Comparison of ENCODE assay signal across 17 cellular contexts in the genomic region with DNA sequence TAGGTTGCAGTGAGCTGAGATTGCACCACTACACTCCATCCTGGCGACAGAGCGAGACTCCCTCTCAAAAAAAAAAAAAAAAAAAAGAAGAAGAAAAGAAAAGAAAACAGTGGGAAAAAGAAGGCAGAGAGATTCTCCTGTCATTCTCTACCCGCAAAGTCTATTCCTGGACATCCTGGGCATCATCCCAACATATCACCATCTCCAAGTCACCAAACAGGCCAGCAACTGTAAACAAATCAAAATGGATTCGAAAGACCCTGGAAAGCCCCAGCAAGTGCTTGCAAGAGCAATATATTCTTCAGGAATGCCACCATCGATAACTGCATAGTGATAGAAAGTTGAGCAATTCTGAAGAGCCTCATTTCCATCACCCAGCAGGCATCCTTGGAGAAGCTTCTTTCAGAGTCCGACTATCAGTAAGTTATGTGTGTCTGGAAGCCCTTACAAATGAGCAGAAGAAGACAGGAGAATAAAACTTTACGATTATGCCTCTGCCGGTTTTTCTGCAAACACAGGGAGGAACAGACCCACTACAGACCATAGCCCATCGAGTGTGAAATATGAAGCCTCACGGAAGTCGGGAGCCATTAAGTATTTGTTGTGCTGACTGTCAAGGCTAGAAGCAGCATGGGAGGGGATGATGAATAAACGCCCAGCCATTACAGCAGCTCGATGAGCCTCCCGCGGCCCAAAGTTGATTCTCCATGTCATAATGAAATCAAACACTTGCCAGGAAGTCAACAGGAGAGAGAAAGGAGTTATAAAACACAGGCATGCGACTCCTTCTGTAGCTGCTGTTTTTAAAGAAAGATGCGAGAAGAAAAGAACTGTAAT.
DNase-seq lines count a peak whose midpoint lies in the region; ATAC-seq and TF ChIP-seq lines count a peak whose summit lies in the region.
"Had no signal": no experiment of that assay in that cellular context is flagged by ENCODE, and none has a peak within 500 bp of the region (broad histone marks: within the 10 kb centered on the region; RNA-seq: fewer than 3 reads in every experiment).

No MANE protein-coding gene starts in this region.

- no peak for TF ChIP-seq POLR2A in esophagus muscularis mucosa (IDR thresholded peaks at IDR 0.05; ENCODE audit: low read depth)

- peak overlapping the region; percentile 42 for H3K4me2 ChIP-seq in fibroblast of lung (ENCODE audit: extremely low read depth, insufficient read depth, low read length)
- H3K4me2 ChIP-seq: KMS-11 had no signal

- TF ChIP-seq CTCF in fibroblast of lung (conservative IDR thresholded peaks at IDR 0.05 in 1 of 2, IDR thresholded peaks at IDR 0.05 in 1 of 2; ENCODE audit: low read depth in 1 of 2, low read length in 2 of 2) (no peak), esophagus muscularis mucosa (IDR thresholded peaks at IDR 0.05) (no peak)

- 39% methylated on average over 17 of the region's 17 CpGs for WGBS in esophagus muscularis mucosa

- H3K27ac ChIP-seq in fibroblast of lung (ENCODE audit: insufficient read depth, low read length) (no peak overlapping the region), esophagus muscularis mucosa (replicated peaks in 1 of 4) (no peak overlapping the region)
- H3K27ac ChIP-seq: KMS-11, upper lobe of left lung had no signal

- H3K36me3 ChIP-seq in fibroblast of lung (ENCODE audit: control insufficient read depth, insufficient read depth, low read length), result no peaks in the 10 kb centered on the region
- no peaks in the 10 kb centered on the region for H3K36me3 ChIP-seq in esophagus muscularis mucosa
- H3K36me3 ChIP-seq: upper lobe of left lung had no signal

- H3K4me3 ChIP-seq in fibroblast of lung (replicated peaks in 1 of 4; ENCODE audit: control extremely low read depth in 1 of 4, insufficient read depth in 1 of 4, low read depth in 3 of 4, low read length in 4 of 4) (no peak overlapping the region), esophagus muscularis mucosa (no peak overlapping the region)
- H3K4me3 ChIP-seq: upper lobe of left lung had no signal

- intact Hi-C loops in esophagus muscularis mucosa (cut with DNase I), result no loop called here

- no peak for TF ChIP-seq EP300 in esophagus muscularis mucosa (IDR thresholded peaks at IDR 0.05)

- peaks cover 21% of the 10 kb centered on the region for H3K27me3 ChIP-seq in fibroblast of lung (ENCODE audit: control insufficient read depth, insufficient read depth, low read length)
- H3K27me3 ChIP-seq in esophagus muscularis mucosa, result peaks cover 0 to 66% (median 0%) of the 10 kb centered on the region in 4 donors
- H3K27me3 ChIP-seq: upper lobe of left lung had no signal

- H2AFZ ChIP-seq in fibroblast of lung (ENCODE audit: low read length), result no peak overlapping the region

- H3K4me1 ChIP-seq in fibroblast of lung (ENCODE audit: control insufficient read depth, extremely low read depth, insufficient read depth, low read length) (no peaks in the 10 kb centered on the region), esophagus muscularis mucosa (peaks cover 0 to 10% (median 8%) of the 10 kb centered on the region in 4 donors)
- H3K4me1 ChIP-seq: upper lobe of left lung had no signal

- no peaks in the 10 kb centered on the region for H3K79me2 ChIP-seq in fibroblast of lung (ENCODE audit: control insufficient read depth, insufficient read depth, low read length)

- H3K9me3 ChIP-seq in fibroblast of lung (ENCODE audit: control insufficient read depth, insufficient read depth, low read depth, low read length), result no peaks in the 10 kb centered on the region
- H3K9me3 ChIP-seq in esophagus muscularis mucosa, result no peaks in the 10 kb centered on the region
- H3K9me3 ChIP-seq: upper lobe of left lung had no signal

- ATAC-seq in GM18520 (IDR thresholded peaks at IDR 0.05; ENCODE audit: unreplicated experiment), result no peak
- ATAC-seq: left lobe of liver had no signal

- DNase-seq in NCI-H510A treated with DMSO at 0.1 percent for 48 hours (lab: John Stamatoyannopoulos, UW) (peak; percentile 87), NCI-H510A (lab: John Stamatoyannopoulos, UW) (no peak), NCI-H345 treated with DMSO at 0.1 percent for 48 hours (lab: John Stamatoyannopoulos, UW; ENCODE audit: unreplicated experiment) (peak; percentile 90), fibroblast of lung (ENCODE audit: low read depth in 2 of 2) (peak in 1 of 2 donors; percentile 17), 8988T (no peak), esophagus muscularis mucosa (ENCODE audit: extremely low spot score) (no peak)
- DNase-seq in activated CD4-positive, alpha-beta T cell treated with anti-CD3 and anti-CD28 coated beads, Interleukin-2, amount 50 U/mL, for 4 hours, result no peak
- DNase-seq: ACHN; activated naive CD8-positive, alpha-beta T cell treated with anti-CD3 and anti-CD28 coated beads for 36 hours; dermis blood vessel endothelial cell; DND-41; NCI-H82; stimulated activated CD8-positive, alpha-beta memory T cell treated with anti-CD3 and anti-CD28 coated beads, Interleukin-4, amount 100 ng/mL, for 48 hours; upper lobe of left lung had no signal

- H4K20me1 ChIP-seq in fibroblast of lung (ENCODE audit: control insufficient read depth, extremely low read depth, insufficient read depth, low read length), result no peaks in the 10 kb centered on the region

- no peak overlapping the region for H3K9ac ChIP-seq in fibroblast of lung (ENCODE audit: insufficient read depth, low read length)
- H3K9ac ChIP-seq: KMS-11 had no signal

Comparison
In these comparisons a context has a peak if more than half of its experiments do, and no peak if none do; other contexts are left out.
1. DNase-seq: peak in NCI-H510A treated with DMSO at 0.1 percent for 48 hours (single experiment) and NCI-H345 treated with DMSO at 0.1 percent for 48 hours (single experiment); none in NCI-H510A (single experiment), activated CD4-positive, alpha-beta T cell treated with anti-CD3 and anti-CD28 coated beads, Interleukin-2, amount 50 U/mL, for 4 hours (0 of 2), 8988T (single experiment) and esophagus muscularis mucosa (single experiment).